In genomic region chr2:5111581-5111980, GRCh38 we compare ENCODE assay signal across 15 cellular contexts.
DNase-seq lines count a peak whose midpoint lies in the region; FAIRE-seq and TF ChIP-seq lines count a peak whose summit lies in the region.
"Had no signal": no experiment of that assay in that cellular context is flagged by ENCODE, and none has a peak within 500 bp of the region (broad histone marks: within the 10 kb centered on the region; RNA-seq: fewer than 3 reads in every experiment).

No MANE protein-coding gene starts in this region.

- H3K9me3 Mint-ChIP-seq in glutamatergic neuron (ENCODE audit: unreplicated experiment): peaks cover 12% of the 10 kb centered on the region

- no peak overlapping the region for H3K27ac Mint-ChIP-seq in glutamatergic neuron (ENCODE audit: unreplicated experiment)
- H3K27ac Mint-ChIP-seq: activated naive CD4-positive, alpha-beta T cell treated with anti-CD3 and anti-CD28 coated beads, Interleukin-2, amount 50 U/mL, for 24 hours; naive B cell had no signal

- DNase-seq in COR-L47 (lab: John Stamatoyannopoulos, UW) (peak; percentile 91), NCI-H1436 treated with DMSO at 0.1 percent for 48 hours (lab: John Stamatoyannopoulos, UW) (peak; percentile 58), NCI-H526 treated with DMSO at 0.1 percent for 48 hours (lab: John Stamatoyannopoulos, UW) (peak; percentile 68), epithelial cell of prostate (ENCODE audit: low read depth, low spot score) (peak; percentile 18), HTR-8/SVneo (ENCODE audit: insufficient read length, low spot score) (no peak), SKM-1 treated with dmso at 0.1 percent for 144 hours (lab: John Stamatoyannopoulos, UW; ENCODE audit: unreplicated experiment) (no peak), glutamatergic neuron (no peak), hypothalamus (lab: John Stamatoyannopoulos, UW) (no peak)
- DNase-seq: AML-193, naive B cell, T-helper 1 cell had no signal

- peaks cover 33% of the 10 kb centered on the region for H3K36me3 Mint-ChIP-seq in glutamatergic neuron (ENCODE audit: unreplicated experiment)
- H3K36me3 Mint-ChIP-seq: activated naive CD4-positive, alpha-beta T cell treated with anti-CD3 and anti-CD28 coated beads, Interleukin-2, amount 50 U/mL, for 24 hours had no signal

- TF ChIP-seq CTCF in glutamatergic neuron (IDR thresholded peaks at IDR 0.05; ENCODE audit: partially characterized antibody, unreplicated experiment): no peak

- H3K27ac ChIP-seq in epithelial cell of prostate: no peak overlapping the region
- H3K27ac ChIP-seq: breast epithelium, gastroesophageal sphincter, thoracic aorta had no signal

- no peak for FAIRE-seq in HTR-8/SVneo (lab: Jason Lieb, UNC)

- H3K27me3 Mint-ChIP-seq in glutamatergic neuron (ENCODE audit: unreplicated experiment): no peaks in the 10 kb centered on the region
- H3K27me3 Mint-ChIP-seq: activated naive CD4-positive, alpha-beta T cell treated with anti-CD3 and anti-CD28 coated beads, Interleukin-2, amount 50 U/mL, for 24 hours; naive B cell had no signal

- no peak overlapping the region for H3K4me3 Mint-ChIP-seq in glutamatergic neuron (ENCODE audit: unreplicated experiment)
- H3K4me3 Mint-ChIP-seq: activated naive CD4-positive, alpha-beta T cell treated with anti-CD3 and anti-CD28 coated beads, Interleukin-2, amount 50 U/mL, for 24 hours; naive B cell had no signal

- H3K4me1 Mint-ChIP-seq in glutamatergic neuron (ENCODE audit: low read depth, unreplicated experiment): no peaks in the 10 kb centered on the region
- H3K4me1 Mint-ChIP-seq: activated naive CD4-positive, alpha-beta T cell treated with anti-CD3 and anti-CD28 coated beads, Interleukin-2, amount 50 U/mL, for 24 hours; naive B cell had no signal

Comparison
In these comparisons a context has a peak if more than half of its experiments do, and no peak if none do; other contexts are left out.
1. DNase-seq: peak in COR-L47 (single experiment), NCI-H1436 treated with DMSO at 0.1 percent for 48 hours (single experiment), NCI-H526 treated with DMSO at 0.1 percent for 48 hours (single experiment) and epithelial cell of prostate (single experiment); none in HTR-8/SVneo (single experiment), SKM-1 treated with dmso at 0.1 percent for 144 hours (single experiment), glutamatergic neuron (single experiment) and hypothalamus (0 of 51).